In genomic region chr6:125906158-125906998, GRCh38 we compare ENCODE assay signal across 8 cellular contexts. TPM values are rescaled to one million over a fixed set of nuclear protein-coding genes. Genes with fewer than 3 reads are reported as not detected.
DNase-seq lines count a peak whose midpoint lies in the region; ATAC-seq, FAIRE-seq and TF ChIP-seq lines count a peak whose summit lies in the region.

No MANE protein-coding gene starts in this region.

- H3K4me1 ChIP-seq in RWPE2 (ENCODE audit: insufficient read depth, poor library complexity, severe bottlenecking) (peaks cover 10% of the 10 kb centered on the region), adrenal gland (replicated peaks in 1 of 2) (peaks cover 5 to 9% of the 10 kb centered on the region in 2 donors), kidney (ENCODE audit: control insufficient read depth in 1 of 2, insufficient read depth in 1 of 2, low read depth in 1 of 2, low read length in 2 of 2) (peaks cover 12 to 13% of the 10 kb centered on the region in 2 donors)

- no peaks in the 10 kb centered on the region for H3K9me3 ChIP-seq in RWPE2 (ENCODE audit: severe bottlenecking)
- no peaks in the 10 kb centered on the region for H3K9me3 ChIP-seq in adrenal gland (replicated peaks in 1 of 3)
- H3K9me3 ChIP-seq in kidney (ENCODE audit: control insufficient read depth in 1 of 2, low read length in 2 of 2), result no peaks in the 10 kb centered on the region

- DNase-seq in AG08396 (ENCODE audit: low spot score) (peak; percentile 48), RWPE2 (ENCODE audit: low spot score) (no peak), adrenal gland (peak in 6 of 7 donors; percentile 30 to 69 (median 41)), kidney (no peak), DMS153 (lab: John Stamatoyannopoulos, UW) (no peak), retina (no peak)
- DNase-seq in stimulated activated naive CD4-positive, alpha-beta T cell (lab: John Stamatoyannopoulos, UW), result peak in 4 of 6 experiments; percentile 8 to 18 (median 14)

- H3K27me3 ChIP-seq in RWPE2 (ENCODE audit: insufficient read depth, poor library complexity, severe bottlenecking), result no peaks in the 10 kb centered on the region
- no peaks in the 10 kb centered on the region for H3K27me3 ChIP-seq in adrenal gland

- FAIRE-seq in kidney (lab: Jason Lieb, UNC), result no peak

- intact Hi-C loops in adrenal gland (cut with DNase I), result loop anchor here in 1 of 2 donors (5.0 kb wide), 1 partner anchor 56 kb away; no protein-coding TSS in a partner anchor
- intact Hi-C loops in kidney (cut with DNase I), result no loop called here

- H3K27ac ChIP-seq in RWPE2 (ENCODE audit: poor library complexity, severe bottlenecking) (no peak overlapping the region), adrenal gland (no peak overlapping the region), kidney (ENCODE audit: low read depth in 2 of 2, low read length in 2 of 2) (peak overlapping the region in 1 of 2 donors; percentile 35)

- no peak overlapping the region for H3K9ac ChIP-seq in kidney (ENCODE audit: low read length in 2 of 2)

- H3K36me3 ChIP-seq in RWPE2 (ENCODE audit: low read depth) (no peaks in the 10 kb centered on the region), adrenal gland (replicated peaks in 1 of 2) (peaks cover 0 to 40% of the 10 kb centered on the region in 2 donors), kidney (ENCODE audit: control insufficient read depth in 1 of 2, insufficient read depth in 2 of 2, low read length in 2 of 2) (peaks cover 9 to 39% of the 10 kb centered on the region in 2 donors)

- WGBS in adrenal gland, 4 donors, result 79 to 84% (median 80%) methylated on average over 5 of the region's 5 CpGs

- H3K4me3 ChIP-seq in RWPE2 (ENCODE audit: severe bottlenecking), result no peak overlapping the region
- H3K4me3 ChIP-seq in adrenal gland, result no peak overlapping the region
- no peak overlapping the region for H3K4me3 ChIP-seq in kidney (ENCODE audit: low read length in 2 of 2)

- no peak for TF ChIP-seq POLR2A in adrenal gland (IDR thresholded peaks at IDR 0.05)

- TF ChIP-seq CTCF in RWPE2 (IDR thresholded peaks at IDR 0.05; ENCODE audit: poor library complexity, severe bottlenecking) (peak; percentile 42), adrenal gland (IDR thresholded peaks at IDR 0.05) (peak; percentile 31 to 65 (median 59)), kidney (IDR thresholded peaks at IDR 0.05; ENCODE audit: borderline replicate concordance, extremely low read depth, insufficient read depth) (peak; percentile 63)

- peak; percentile 31 for ATAC-seq in GM19455 (IDR thresholded peaks at IDR 0.05; ENCODE audit: unreplicated experiment)
- ATAC-seq in RWPE2 (ENCODE audit: low read depth), result no peak

RNA-seq across cellular contexts. Expression of gene HINT3, which starts 50.2 kb away (rescaled TPM):
- total RNA-seq in adrenal gland (10 to 100 TPM; 23.4 to 39.3 (median 30.9) TPM), kidney (21.4 TPM)
- polyA plus RNA-seq in adrenal gland (10 to 100 TPM in 1 of 3 donors, 1 to 10 TPM in 2; 4.7 to 40.6 (median 7.7) TPM), kidney (ENCODE audit: insufficient read depth, low read depth, low replicate concordance) (18.9 TPM)

Comparison
In these comparisons a context has a peak if more than half of its experiments do, and no peak if none do; other contexts are left out.
1. DNase-seq: peak in AG08396 (single experiment), adrenal gland (6 of 7) and stimulated activated naive CD4-positive, alpha-beta T cell (4 of 6); none in RWPE2 (single experiment), kidney (single experiment), DMS153 (single experiment) and retina (single experiment).
2. Peak in every context shown above with its lines, with median percentiles within 50 percentile points of each other: CTCF ChIP-seq.